Comparison of ENCODE assay signal across 1 cellular context in genomic region chr17:48997827-48998556, GRCh38.
TF ChIP-seq lines count a peak whose summit lies in the region.

No MANE protein-coding gene starts in this region.

TF ChIP-seq in WTC11, 78 proteins besides CTCF, POLR2A, EP300 and RAD21 (continued from another document):
- TF ChIP-seq ZNF532 (CRISPR knock-in tag; IDR thresholded peaks at IDR 0.05; ENCODE audit: borderline replicate concordance) (no peak), ZNF317 (CRISPR knock-in tag; IDR thresholded peaks at IDR 0.05; ENCODE audit: borderline replicate concordance, low read depth) (no peak), ELF4 (CRISPR knock-in tag; IDR thresholded peaks at IDR 0.05; ENCODE audit: low read depth) (0 out of 2 replicates have a peak, but pooled peaks have one; percentile 20), USF1 (CRISPR knock-in tag; IDR thresholded peaks at IDR 0.05) (no peak; the same call in 1 of the 2 replicates), EMX1 (CRISPR knock-in tag; IDR thresholded peaks at IDR 0.05) (no peak), TEAD4 (CRISPR knock-in tag; IDR thresholded peaks at IDR 0.05) (0 out of 2 replicates have a peak, but pooled peaks have one; percentile 26), SMAD4 (CRISPR knock-in tag; IDR thresholded peaks at IDR 0.05) (0 out of 2 replicates have a peak, but pooled peaks have one; percentile 7), TP53 (CRISPR knock-in tag; IDR thresholded peaks at IDR 0.05) (0 out of 2 replicates have a peak, but pooled peaks have one; percentile 16)
- TF ChIP-seq, protein P1, sequence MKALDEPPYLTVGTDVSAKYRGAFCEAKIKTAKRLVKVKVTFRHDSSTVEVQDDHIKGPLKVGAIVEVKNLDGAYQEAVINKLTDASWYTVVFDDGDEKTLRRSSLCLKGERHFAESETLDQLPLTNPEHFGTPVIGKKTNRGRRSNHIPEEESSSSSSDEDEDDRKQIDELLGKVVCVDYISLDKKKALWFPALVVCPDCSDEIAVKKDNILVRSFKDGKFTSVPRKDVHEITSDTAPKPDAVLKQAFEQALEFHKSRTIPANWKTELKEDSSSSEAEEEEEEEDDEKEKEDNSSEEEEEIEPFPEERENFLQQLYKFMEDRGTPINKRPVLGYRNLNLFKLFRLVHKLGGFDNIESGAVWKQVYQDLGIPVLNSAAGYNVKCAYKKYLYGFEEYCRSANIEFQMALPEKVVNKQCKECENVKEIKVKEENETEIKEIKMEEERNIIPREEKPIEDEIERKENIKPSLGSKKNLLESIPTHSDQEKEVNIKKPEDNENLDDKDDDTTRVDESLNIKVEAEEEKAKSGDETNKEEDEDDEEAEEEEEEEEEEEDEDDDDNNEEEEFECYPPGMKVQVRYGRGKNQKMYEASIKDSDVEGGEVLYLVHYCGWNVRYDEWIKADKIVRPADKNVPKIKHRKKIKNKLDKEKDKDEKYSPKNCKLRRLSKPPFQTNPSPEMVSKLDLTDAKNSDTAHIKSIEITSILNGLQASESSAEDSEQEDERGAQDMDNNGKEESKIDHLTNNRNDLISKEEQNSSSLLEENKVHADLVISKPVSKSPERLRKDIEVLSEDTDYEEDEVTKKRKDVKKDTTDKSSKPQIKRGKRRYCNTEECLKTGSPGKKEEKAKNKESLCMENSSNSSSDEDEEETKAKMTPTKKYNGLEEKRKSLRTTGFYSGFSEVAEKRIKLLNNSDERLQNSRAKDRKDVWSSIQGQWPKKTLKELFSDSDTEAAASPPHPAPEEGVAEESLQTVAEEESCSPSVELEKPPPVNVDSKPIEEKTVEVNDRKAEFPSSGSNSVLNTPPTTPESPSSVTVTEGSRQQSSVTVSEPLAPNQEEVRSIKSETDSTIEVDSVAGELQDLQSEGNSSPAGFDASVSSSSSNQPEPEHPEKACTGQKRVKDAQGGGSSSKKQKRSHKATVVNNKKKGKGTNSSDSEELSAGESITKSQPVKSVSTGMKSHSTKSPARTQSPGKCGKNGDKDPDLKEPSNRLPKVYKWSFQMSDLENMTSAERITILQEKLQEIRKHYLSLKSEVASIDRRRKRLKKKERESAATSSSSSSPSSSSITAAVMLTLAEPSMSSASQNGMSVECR (CRISPR knock-in tag; IDR thresholded peaks at IDR 0.05; ENCODE audit: borderline replicate concordance), result 0 out of 2 replicates have a peak, but pooled peaks have one; percentile 36
- TF ChIP-seq, protein P2, sequence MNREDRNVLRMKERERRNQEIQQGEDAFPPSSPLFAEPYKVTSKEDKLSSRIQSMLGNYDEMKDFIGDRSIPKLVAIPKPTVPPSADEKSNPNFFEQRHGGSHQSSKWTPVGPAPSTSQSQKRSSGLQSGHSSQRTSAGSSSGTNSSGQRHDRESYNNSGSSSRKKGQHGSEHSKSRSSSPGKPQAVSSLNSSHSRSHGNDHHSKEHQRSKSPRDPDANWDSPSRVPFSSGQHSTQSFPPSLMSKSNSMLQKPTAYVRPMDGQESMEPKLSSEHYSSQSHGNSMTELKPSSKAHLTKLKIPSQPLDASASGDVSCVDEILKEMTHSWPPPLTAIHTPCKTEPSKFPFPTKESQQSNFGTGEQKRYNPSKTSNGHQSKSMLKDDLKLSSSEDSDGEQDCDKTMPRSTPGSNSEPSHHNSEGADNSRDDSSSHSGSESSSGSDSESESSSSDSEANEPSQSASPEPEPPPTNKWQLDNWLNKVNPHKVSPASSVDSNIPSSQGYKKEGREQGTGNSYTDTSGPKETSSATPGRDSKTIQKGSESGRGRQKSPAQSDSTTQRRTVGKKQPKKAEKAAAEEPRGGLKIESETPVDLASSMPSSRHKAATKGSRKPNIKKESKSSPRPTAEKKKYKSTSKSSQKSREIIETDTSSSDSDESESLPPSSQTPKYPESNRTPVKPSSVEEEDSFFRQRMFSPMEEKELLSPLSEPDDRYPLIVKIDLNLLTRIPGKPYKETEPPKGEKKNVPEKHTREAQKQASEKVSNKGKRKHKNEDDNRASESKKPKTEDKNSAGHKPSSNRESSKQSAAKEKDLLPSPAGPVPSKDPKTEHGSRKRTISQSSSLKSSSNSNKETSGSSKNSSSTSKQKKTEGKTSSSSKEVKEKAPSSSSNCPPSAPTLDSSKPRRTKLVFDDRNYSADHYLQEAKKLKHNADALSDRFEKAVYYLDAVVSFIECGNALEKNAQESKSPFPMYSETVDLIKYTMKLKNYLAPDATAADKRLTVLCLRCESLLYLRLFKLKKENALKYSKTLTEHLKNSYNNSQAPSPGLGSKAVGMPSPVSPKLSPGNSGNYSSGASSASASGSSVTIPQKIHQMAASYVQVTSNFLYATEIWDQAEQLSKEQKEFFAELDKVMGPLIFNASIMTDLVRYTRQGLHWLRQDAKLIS (CRISPR knock-in tag; IDR thresholded peaks at IDR 0.05; ENCODE audit: borderline replicate concordance), result 0 out of 2 replicates have a peak, but pooled peaks have one; percentile 3
- TF ChIP-seq, protein P3, sequence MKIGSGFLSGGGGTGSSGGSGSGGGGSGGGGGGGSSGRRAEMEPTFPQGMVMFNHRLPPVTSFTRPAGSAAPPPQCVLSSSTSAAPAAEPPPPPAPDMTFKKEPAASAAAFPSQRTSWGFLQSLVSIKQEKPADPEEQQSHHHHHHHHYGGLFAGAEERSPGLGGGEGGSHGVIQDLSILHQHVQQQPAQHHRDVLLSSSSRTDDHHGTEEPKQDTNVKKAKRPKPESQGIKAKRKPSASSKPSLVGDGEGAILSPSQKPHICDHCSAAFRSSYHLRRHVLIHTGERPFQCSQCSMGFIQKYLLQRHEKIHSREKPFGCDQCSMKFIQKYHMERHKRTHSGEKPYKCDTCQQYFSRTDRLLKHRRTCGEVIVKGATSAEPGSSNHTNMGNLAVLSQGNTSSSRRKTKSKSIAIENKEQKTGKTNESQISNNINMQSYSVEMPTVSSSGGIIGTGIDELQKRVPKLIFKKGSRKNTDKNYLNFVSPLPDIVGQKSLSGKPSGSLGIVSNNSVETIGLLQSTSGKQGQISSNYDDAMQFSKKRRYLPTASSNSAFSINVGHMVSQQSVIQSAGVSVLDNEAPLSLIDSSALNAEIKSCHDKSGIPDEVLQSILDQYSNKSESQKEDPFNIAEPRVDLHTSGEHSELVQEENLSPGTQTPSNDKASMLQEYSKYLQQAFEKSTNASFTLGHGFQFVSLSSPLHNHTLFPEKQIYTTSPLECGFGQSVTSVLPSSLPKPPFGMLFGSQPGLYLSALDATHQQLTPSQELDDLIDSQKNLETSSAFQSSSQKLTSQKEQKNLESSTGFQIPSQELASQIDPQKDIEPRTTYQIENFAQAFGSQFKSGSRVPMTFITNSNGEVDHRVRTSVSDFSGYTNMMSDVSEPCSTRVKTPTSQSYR (CRISPR knock-in tag; IDR thresholded peaks at IDR 0.05), result 0 out of 2 replicates have a peak, but pooled peaks have one; percentile 28
